ENCODE assay signal across 12 cellular contexts in genomic region chr6:147974376-147974775, GRCh38.
DNase-seq lines count a peak whose midpoint lies in the region; ATAC-seq lines count a peak whose summit lies in the region.
"Had no signal": no experiment of that assay in that cellular context is flagged by ENCODE, and none has a peak within 500 bp of the region (broad histone marks: within the 10 kb centered on the region; RNA-seq: fewer than 3 reads in every experiment).

No MANE protein-coding gene starts in this region.

- ATAC-seq in HG02759 (IDR thresholded peaks at IDR 0.05; ENCODE audit: unreplicated experiment) = no peak
- ATAC-seq: activated T-cell treated with anti-CD3 and anti-CD28 coated beads, Interleukin-2, amount 50 U/mL, for 72 hours; body of pancreas had no signal

- peak; percentile 82 for DNase-seq in EL
- peak; percentile 30 for DNase-seq in RKO (ENCODE audit: low spot score)
- peak; percentile 76 for DNase-seq in fibroblast of peridontal ligament (ENCODE audit: extremely low read depth)
- peak; percentile 18 for DNase-seq in skeletal muscle cell (ENCODE audit: low read depth)
- DNase-seq in middle frontal gyrus (ENCODE audit: extremely low spot score, low spot score) = no peak
- no peak for DNase-seq in activated CD4-positive, alpha-beta T cell treated with anti-CD3 and anti-CD28 coated beads, Interleukin-2, amount 50 U/mL, for 1 hour
- DNase-seq in cortex of kidney (lab: John Stamatoyannopoulos, UW) = no peak
- DNase-seq: activated T-cell treated with anti-CD3 and anti-CD28 coated beads, Interleukin-2, amount 50 U/mL, for 72 hours; body of pancreas; NCI-H1105 treated with DMSO at 0.1 percent for 48 hours; NCI-H526 treated with DMSO at 0.1 percent for 48 hours had no signal

- H3K4me3 ChIP-seq in skeletal muscle cell (ENCODE audit: low read depth, low read length) = no peak overlapping the region
- H3K4me3 ChIP-seq: body of pancreas had no signal

Comparison
In these comparisons a context has a peak if more than half of its experiments do, and no peak if none do; other contexts are left out.
1. DNase-seq: peak in EL (single experiment), RKO (single experiment), fibroblast of peridontal ligament (single experiment) and skeletal muscle cell (single experiment); none in middle frontal gyrus (single experiment), activated CD4-positive, alpha-beta T cell treated with anti-CD3 and anti-CD28 coated beads, Interleukin-2, amount 50 U/mL, for 1 hour (single experiment) and cortex of kidney (single experiment).